8 cellular contexts compared by ENCODE assay signal in genomic region chr17:74274060-74274702, GRCh38. TPM values are rescaled to one million over a fixed set of nuclear protein-coding genes. Genes with fewer than 3 reads are reported as not detected.
DNase-seq lines count a peak whose midpoint lies in the region; ATAC-seq and TF ChIP-seq lines count a peak whose summit lies in the region.

A gene with protein sequence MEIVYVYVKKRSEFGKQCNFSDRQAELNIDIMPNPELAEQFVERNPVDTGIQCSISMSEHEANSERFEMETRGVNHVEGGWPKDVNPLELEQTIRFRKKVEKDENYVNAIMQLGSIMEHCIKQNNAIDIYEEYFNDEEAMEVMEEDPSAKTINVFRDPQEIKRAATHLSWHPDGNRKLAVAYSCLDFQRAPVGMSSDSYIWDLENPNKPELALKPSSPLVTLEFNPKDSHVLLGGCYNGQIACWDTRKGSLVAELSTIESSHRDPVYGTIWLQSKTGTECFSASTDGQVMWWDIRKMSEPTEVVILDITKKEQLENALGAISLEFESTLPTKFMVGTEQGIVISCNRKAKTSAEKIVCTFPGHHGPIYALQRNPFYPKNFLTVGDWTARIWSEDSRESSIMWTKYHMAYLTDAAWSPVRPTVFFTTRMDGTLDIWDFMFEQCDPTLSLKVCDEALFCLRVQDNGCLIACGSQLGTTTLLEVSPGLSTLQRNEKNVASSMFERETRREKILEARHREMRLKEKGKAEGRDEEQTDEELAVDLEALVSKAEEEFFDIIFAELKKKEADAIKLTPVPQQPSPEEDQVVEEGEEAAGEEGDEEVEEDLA (plus strand): TSS chr17:74274234. CDS start chr17:74281818, 7,584 bp downstream.

- H3K27me3 ChIP-seq in iPS DF 6.9 (ENCODE audit: control insufficient read depth, insufficient read depth, low read length) = no peaks in the 10 kb centered on the region; the same call in 1 of the 2 replicates

- H3K4me1 ChIP-seq in iPS DF 6.9 (ENCODE audit: control insufficient read depth, insufficient read depth, low read length) = peaks cover 2% of the 10 kb centered on the region

- WGBS in iPS DF 6.9 (ENCODE audit: insufficient coverage, insufficient read length) = no CpG with 5 or more reads among the region's 32 CpGs

- H3K9me3 ChIP-seq in iPS DF 6.9 (ENCODE audit: control insufficient read depth, insufficient read depth, low read length) = no peaks in the 10 kb centered on the region

- POLR2A ChIA-PET in activated CD4-positive, alpha-beta T cell treated with anti-CD3 and anti-CD28 coated beads, Interleukin-2, amount 10 ng/mL, durations not matched to agents 7 days and 5 days (lab: Charles Lee) = no interaction called here
- POLR2A ChIA-PET in HEK293T (lab: Yijun Ruan, JAX) = no interaction called here

- CTCF ChIA-PET in activated CD4-positive, alpha-beta T cell treated with anti-CD3 and anti-CD28 coated beads, Interleukin-2, amount 10 ng/mL, durations not matched to agents 7 days and 5 days (lab: Charles Lee) = interaction anchor here (1.2 kb wide), 1 partner anchor 22 kb away, joined by 3 read pairs; no protein-coding TSS in a partner anchor
- CTCF ChIA-PET in HEK293T (lab: Yijun Ruan, JAX) = interaction anchor here (1.7 to 2.0 kb wide), 2 partner anchors 11 to 87 kb away, joined by 4 to 5 read pairs; partner anchors contain the start of gene BTBD17

- H3K36me3 ChIP-seq in iPS DF 6.9 (ENCODE audit: control insufficient read depth, insufficient read depth, low read length) = no peaks in the 10 kb centered on the region

- peak within 1 kb of the TSS; percentile 2; the same call in 1 of the 2 replicates for H3K4me3 ChIP-seq in iPS DF 6.9 (ENCODE audit: low read length)

- no peaks in the 10 kb centered on the region for H3K9me3 Mint-ChIP-seq in activated CD4-positive, alpha-beta T cell treated with anti-CD3 and anti-CD28 coated beads, Interleukin-2, amount 10 ng/mL, durations not matched to agents 7 days and 5 days

- peak; percentile 23 for DNase-seq in stimulated activated naive CD4-positive, alpha-beta T cell treated with Interleukin-2 at 50 U/mL for 16 hours (lab: John Stamatoyannopoulos, UW)
- no peak for DNase-seq in stimulated activated naive CD4-positive, alpha-beta T cell (lab: John Stamatoyannopoulos, UW)
- peak; percentile 49 for DNase-seq in activated CD4-positive, alpha-beta T cell treated with anti-CD3 and anti-CD28 coated beads, Interleukin-2, amount 10 ng/mL, durations not matched to agents 7 days and 5 days
- no peak for DNase-seq in iPS DF 6.9 (ENCODE audit: low read depth, low spot score)
- DNase-seq in HEK293T (ENCODE audit: extremely low spot score) = no peak

- peaks cover 18% of the 10 kb centered on the region for H3K27me3 Mint-ChIP-seq in activated CD4-positive, alpha-beta T cell treated with anti-CD3 and anti-CD28 coated beads, Interleukin-2, amount 10 ng/mL, durations not matched to agents 7 days and 5 days

- H3K27ac ChIP-seq in iPS DF 6.9 (ENCODE audit: low read length) = no peak within 1 kb of the TSS

- H3K27ac Mint-ChIP-seq in activated CD4-positive, alpha-beta T cell treated with anti-CD3 and anti-CD28 coated beads, Interleukin-2, amount 10 ng/mL, durations not matched to agents 7 days and 5 days = peak within 1 kb of the TSS; percentile 87

- ATAC-seq in HG03196 (IDR thresholded peaks at IDR 0.05; ENCODE audit: unreplicated experiment) = no peak
- no peak for ATAC-seq in HG03025 (IDR thresholded peaks at IDR 0.05; ENCODE audit: low FRiP score, unreplicated experiment)
- no peak for ATAC-seq in HG02610 (IDR thresholded peaks at IDR 0.05; ENCODE audit: unreplicated experiment)

- peaks cover 43% of the 10 kb centered on the region for H3K4me1 Mint-ChIP-seq in activated CD4-positive, alpha-beta T cell treated with anti-CD3 and anti-CD28 coated beads, Interleukin-2, amount 10 ng/mL, durations not matched to agents 7 days and 5 days

- H3K4me3 Mint-ChIP-seq in activated CD4-positive, alpha-beta T cell treated with anti-CD3 and anti-CD28 coated beads, Interleukin-2, amount 10 ng/mL, durations not matched to agents 7 days and 5 days = peak within 1 kb of the TSS; percentile 68

- no peaks in the 10 kb centered on the region for H3K36me3 Mint-ChIP-seq in activated CD4-positive, alpha-beta T cell treated with anti-CD3 and anti-CD28 coated beads, Interleukin-2, amount 10 ng/mL, durations not matched to agents 7 days and 5 days (ENCODE audit: low read depth)

TF ChIP-seq in HEK293T, 16 proteins besides CTCF, POLR2A, EP300 and RAD21:
- TF ChIP-seq ARNT (IDR thresholded peaks at IDR 0.05) (no peak), TARDBP (IDR thresholded peaks at IDR 0.05) (no peak), PKNOX1 (IDR thresholded peaks at IDR 0.05) (no peak), BHLHE40 (IDR thresholded peaks at IDR 0.05; ENCODE audit: borderline replicate concordance) (no peak)

RNA-seq across cellular contexts. Expression of the gene that starts here (rescaled TPM):
- total RNA-seq in activated CD4-positive, alpha-beta T cell treated with anti-CD3 and anti-CD28 coated beads, Interleukin-2, amount 10 ng/mL, durations not matched to agents 7 days and 5 days = 1 to 10 TPM; 1.2 to 1.3 TPM

Comparison
In these comparisons a context has a peak if more than half of its experiments do, and no peak if none do; other contexts are left out.
1. DNase-seq: peak in stimulated activated naive CD4-positive, alpha-beta T cell treated with Interleukin-2 at 50 U/mL for 16 hours (single experiment) and activated CD4-positive, alpha-beta T cell treated with anti-CD3 and anti-CD28 coated beads, Interleukin-2, amount 10 ng/mL, durations not matched to agents 7 days and 5 days (single experiment); none in stimulated activated naive CD4-positive, alpha-beta T cell (0 of 6), iPS DF 6.9 (single experiment) and HEK293T (single experiment).